Comparison of ENCODE assay signal across 8 cellular contexts in the genomic region with DNA sequence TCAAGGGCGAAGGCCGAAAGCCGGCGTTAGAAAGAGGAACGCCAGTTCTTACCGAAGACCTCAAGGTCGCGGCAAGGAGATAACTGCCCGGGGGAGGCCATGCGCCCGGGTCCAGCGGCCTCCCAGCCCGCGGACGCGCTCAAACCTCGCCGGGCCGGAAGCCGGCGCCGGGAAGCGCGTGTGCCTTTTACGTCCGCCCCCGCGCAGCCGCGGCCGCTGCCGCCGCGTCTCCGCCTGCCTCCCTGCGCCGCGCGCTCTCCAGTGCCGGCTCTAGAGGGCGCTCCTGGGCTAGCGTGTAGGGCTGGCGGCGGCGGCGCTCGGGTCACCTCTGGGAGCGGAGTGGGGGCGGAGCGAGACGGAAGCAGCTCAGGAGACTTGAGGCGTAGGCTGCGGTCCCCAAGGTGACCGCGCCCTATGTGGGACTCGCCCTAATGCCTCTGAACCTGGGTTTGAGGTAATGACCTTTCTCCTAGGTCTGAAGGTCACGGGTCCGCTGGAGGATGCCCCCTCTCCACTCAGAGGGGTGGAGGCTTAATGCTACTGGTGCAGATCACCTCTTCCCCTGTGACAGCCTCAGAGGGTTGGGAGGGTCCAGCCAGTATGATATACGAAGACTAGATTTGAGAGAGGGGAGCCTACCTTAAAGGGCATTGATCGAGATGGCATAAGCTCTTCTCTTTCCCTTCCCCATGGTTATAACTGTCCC. TPM values are rescaled to one million over a fixed set of nuclear protein-coding genes. Genes with fewer than 3 reads are reported as not detected.
DNase-seq lines count a peak whose midpoint lies in the region; ATAC-seq and TF ChIP-seq lines count a peak whose summit lies in the region.

No MANE protein-coding gene starts in this region.

- no peaks in the 10 kb centered on the region for H3K9me3 Mint-ChIP-seq in dendritic cell treated with granulocyte-macrophage colony-stimulating factor and Interleukin-4, amounts not matched to agents 40 ng/mL and 50 ng/mL, for 4 days

- DNase-seq in Ammon's horn (ENCODE audit: low spot score), result peak; percentile 84
- peak; percentile 51 for DNase-seq in NCI-H510A (lab: John Stamatoyannopoulos, UW)
- peak; percentile 85 for DNase-seq in activated CD4-positive, alpha-beta T cell treated with anti-CD3 and anti-CD28 coated beads, Interleukin-2, amount 50 U/mL, for 1 hour
- peak; percentile 78 to 97 for DNase-seq in lower leg skin (ENCODE audit: low spot score in 2 of 2)
- peak; percentile 83 to 85 for DNase-seq in stimulated activated CD4-positive, alpha-beta T cell treated with anti-CD3 and anti-CD28 coated beads, Interleukin-4, amount 100 ng/mL, for 4 hours

- peak; percentile 75 for ATAC-seq in GM19035 (IDR thresholded peaks at IDR 0.05; ENCODE audit: unreplicated experiment)
- ATAC-seq in HG03342 (IDR thresholded peaks at IDR 0.05; ENCODE audit: unreplicated experiment), result peak; percentile 63

- intact Hi-C loops in dendritic cell treated with granulocyte-macrophage colony-stimulating factor and Interleukin-4, amounts not matched to agents 40 ng/mL and 50 ng/mL, for 4 days (cut with micrococcal nuclease), result loop anchor here (5.0 kb wide), 1 partner anchor 67 kb away; no protein-coding TSS in a partner anchor
- intact Hi-C loops in lower leg skin (cut with DNase I; ENCODE audit: low total_unique reads), result no loop called here

- no peak for TF ChIP-seq CTCF in lower leg skin (IDR thresholded peaks at IDR 0.05)

- peaks cover 5% of the 10 kb centered on the region for H3K4me1 Mint-ChIP-seq in dendritic cell treated with granulocyte-macrophage colony-stimulating factor and Interleukin-4, amounts not matched to agents 40 ng/mL and 50 ng/mL, for 4 days (ENCODE audit: low read depth)

- peak overlapping the region; percentile 88 for H3K4me3 ChIP-seq in lower leg skin (ENCODE audit: low read depth, poor library complexity, severe bottlenecking)

- peaks cover 34% of the 10 kb centered on the region for H3K36me3 Mint-ChIP-seq in dendritic cell treated with granulocyte-macrophage colony-stimulating factor and Interleukin-4, amounts not matched to agents 40 ng/mL and 50 ng/mL, for 4 days (ENCODE audit: low read depth)

- TF ChIP-seq POLR2A in lower leg skin (IDR thresholded peaks at IDR 0.05), result no peak

- H3K27ac Mint-ChIP-seq in dendritic cell treated with granulocyte-macrophage colony-stimulating factor and Interleukin-4, amounts not matched to agents 40 ng/mL and 50 ng/mL, for 4 days, result peak overlapping the region; percentile 100

- 2 to 50% methylated on average over 9 to 33 of the region's 60 CpGs for WGBS in lower leg skin, 2 donors

- H3K4me3 Mint-ChIP-seq in dendritic cell treated with granulocyte-macrophage colony-stimulating factor and Interleukin-4, amounts not matched to agents 40 ng/mL and 50 ng/mL, for 4 days, result peak overlapping the region; percentile 96

- H3K27me3 Mint-ChIP-seq in dendritic cell treated with granulocyte-macrophage colony-stimulating factor and Interleukin-4, amounts not matched to agents 40 ng/mL and 50 ng/mL, for 4 days, result no peaks in the 10 kb centered on the region

RNA-seq across cellular contexts. Expression of gene SLC25A5, which starts 0.8 kb away (rescaled TPM):
- 100 to 1,000 TPM; 226 to 449 (median 361) TPM for total RNA-seq in lower leg skin

Comparison
In these comparisons a context has a peak if more than half of its experiments do, and no peak if none do; other contexts are left out.
1. Peak in every context shown above with its lines: DNase-seq, ATAC-seq and H3K4me3 ChIP-seq.